In genomic region chr12:124493809-124494750, GRCh38 we compare ENCODE assay signal across 8 cellular contexts.
DNase-seq lines count a peak whose midpoint lies in the region; ATAC-seq and TF ChIP-seq lines count a peak whose summit lies in the region.

No MANE protein-coding gene starts in this region.

- H3K9me3 ChIP-seq in BLaER1 treated with 17β-estradiol and CSF1 and Interleukin-3, amounts not matched to agents 10 nM and 100 nM (replicated peaks in 1 of 11) = no peaks in the 10 kb centered on the region
- H3K9me3 ChIP-seq in ovary (no peaks in the 10 kb centered on the region), HAP-1 (no peaks in the 10 kb centered on the region)

- peak; percentile 92 for ATAC-seq in GM19452 (IDR thresholded peaks at IDR 0.05; ENCODE audit: unreplicated experiment)
- peak; percentile 94 for ATAC-seq in HG03432 (IDR thresholded peaks at IDR 0.05; ENCODE audit: unreplicated experiment)

- H3K4me1 ChIP-seq in BLaER1 treated with 17β-estradiol and CSF1 and Interleukin-3, amounts not matched to agents 10 nM and 100 nM = peaks cover 74 to 97% (median 80%) of the 10 kb centered on the region in 10 experiments
- peaks cover 30% of the 10 kb centered on the region for H3K4me1 ChIP-seq in ovary (ENCODE audit: insufficient read depth)
- H3K4me1 ChIP-seq in HAP-1 = no peaks in the 10 kb centered on the region

- peak overlapping the region in 5 of 11 experiments; percentile 13 to 54 (median 44); a peak in 6 of 22 replicates for H3K27ac ChIP-seq in BLaER1 treated with 17β-estradiol and CSF1 and Interleukin-3, amounts not matched to agents 10 nM and 100 nM
- no peak overlapping the region for H3K27ac ChIP-seq in ovary

- TF ChIP-seq CTCF in ovary (IDR thresholded peaks at IDR 0.05) = no peak

- no peaks in the 10 kb centered on the region for H3K27me3 ChIP-seq in BLaER1 treated with 17β-estradiol and CSF1 and Interleukin-3, amounts not matched to agents 10 nM and 100 nM
- H3K27me3 ChIP-seq in ovary (no peaks in the 10 kb centered on the region), HAP-1 (ENCODE audit: low read depth) (no peaks in the 10 kb centered on the region)

- intact Hi-C loops in ovary (cut with DNase I) = no loop called here

- TF ChIP-seq EP300 in ovary (IDR thresholded peaks at IDR 0.05) = no peak

- H4K20me1 ChIP-seq in BLaER1 treated with 17β-estradiol and CSF1 and Interleukin-3, amounts not matched to agents 10 nM and 100 nM = peaks cover 100% of the 10 kb centered on the region in 11 experiments

- no peak overlapping the region for H3K4me3 ChIP-seq in BLaER1 treated with 17β-estradiol and CSF1 and Interleukin-3, amounts not matched to agents 10 nM and 100 nM
- H3K4me3 ChIP-seq in ovary = no peak overlapping the region
- H3K4me3 ChIP-seq in HAP-1 = no peak overlapping the region

- peak overlapping the region in 8 of 11 experiments; percentile 2 to 59 (median 40); a peak in 8 of 22 replicates for H3K9ac ChIP-seq in BLaER1 treated with 17β-estradiol and CSF1 and Interleukin-3, amounts not matched to agents 10 nM and 100 nM

- H3K36me3 ChIP-seq in BLaER1 treated with 17β-estradiol and CSF1 and Interleukin-3, amounts not matched to agents 10 nM and 100 nM = peaks cover 32 to 68% (median 56%) of the 10 kb centered on the region in 11 experiments
- no peaks in the 10 kb centered on the region for H3K36me3 ChIP-seq in ovary
- H3K36me3 ChIP-seq in HAP-1 (replicated peaks) = peaks cover 9% of the 10 kb centered on the region; the same call in 1 of the 2 replicates

- peak; percentile 23 for DNase-seq in activated T-helper 9 cell treated with anti-CD3 and anti-CD28 coated beads, Interleukin-2, amount 50 U/mL, for 16 hours (ENCODE audit: low read depth)
- peak; percentile 56 to 74 for DNase-seq in stimulated activated CD8-positive, alpha-beta memory T cell treated with anti-CD3 and anti-CD28 coated beads, Interleukin-7, amount 100 ng/mL, for 48 hours (ENCODE audit: extremely low read depth in 1 of 2, low read depth in 1 of 2)
- DNase-seq in ovary (no peak), HAP-1 (ENCODE audit: low spot score in 2 of 2) (no peak), activated gamma-delta T cell treated with Interleukin-2 at 50 U/mL for 16 hours (no peak)

- no peak for TF ChIP-seq POLR2A in ovary (IDR thresholded peaks at IDR 0.05)

- 70 to 75% (median 74%) methylated on average over 27 of the region's 27 CpGs for WGBS in ovary, 3 donors

- H3K4me2 ChIP-seq in BLaER1 treated with 17β-estradiol and CSF1 and Interleukin-3, amounts not matched to agents 10 nM and 100 nM = peak overlapping the region; percentile 23 to 86 (median 48); a peak in 20 of 22 replicates

- in situ Hi-C loops in HAP-1 (cut with MboI; ENCODE audit: low sequenced_read_pairs) = no loop called here

Comparison
In these comparisons a context has a peak if more than half of its experiments do, and no peak if none do; other contexts are left out.
1. DNase-seq: peak in activated T-helper 9 cell treated with anti-CD3 and anti-CD28 coated beads, Interleukin-2, amount 50 U/mL, for 16 hours (single experiment) and stimulated activated CD8-positive, alpha-beta memory T cell treated with anti-CD3 and anti-CD28 coated beads, Interleukin-7, amount 100 ng/mL, for 48 hours (2 of 2); none in ovary (0 of 5), HAP-1 (0 of 2) and activated gamma-delta T cell treated with Interleukin-2 at 50 U/mL for 16 hours (single experiment).